ENCODE assay signal across 8 cellular contexts in genomic region chr14:30559638-30560071, GRCh38. TPM values are rescaled to one million over a fixed set of nuclear protein-coding genes. Genes with fewer than 3 reads are reported as not detected.
DNase-seq lines count a peak whose midpoint lies in the region; ATAC-seq and TF ChIP-seq lines count a peak whose summit lies in the region.

No MANE protein-coding gene starts in this region.

- no peaks in the 10 kb centered on the region for H3K9me3 Mint-ChIP-seq in CD4-positive, alpha-beta T cell

- POLR2A ChIA-PET in CD4-positive, alpha-beta T cell (lab: Charles Lee), result interaction anchor here (1.3 to 2.9 kb wide), 5 partner anchors 12 to 648 kb away, joined by 3 to 16 read pairs (median 4); partner anchors contain the start of genes HECTD1, SCFD1 and STRN3

- 0 to 2% methylated on average over 15 of the region's 16 CpGs for WGBS in gastroesophageal sphincter (ENCODE audit: low coverage in 1 of 2), 2 donors

- ATAC-seq in CD4-positive, alpha-beta T cell (ENCODE audit: poor library complexity), result peak; percentile 40
- ATAC-seq in GM21360 (IDR thresholded peaks at IDR 0.05; ENCODE audit: unreplicated experiment) (peak; percentile 15), gastroesophageal sphincter (no peak), GM21825 (IDR thresholded peaks at IDR 0.05; ENCODE audit: unreplicated experiment) (no peak)

- CTCF ChIA-PET in CD4-positive, alpha-beta T cell (lab: Charles Lee), result no interaction called here

- H3K9ac ChIP-seq in Loucy (ENCODE audit: low read depth, low read length, poor library complexity, severe bottlenecking) (peak overlapping the region; percentile 93), parathyroid adenoma (no peak overlapping the region)

- H3K79me2 ChIP-seq in Loucy (ENCODE audit: insufficient read depth, low read length) (peaks cover 57% of the 10 kb centered on the region), parathyroid adenoma (peaks cover 27% of the 10 kb centered on the region)

- H3K4me2 ChIP-seq in Loucy (ENCODE audit: low read depth, low read length, poor library complexity, severe bottlenecking) (peak overlapping the region; percentile 84), parathyroid adenoma (ENCODE audit: low read length) (peak overlapping the region; percentile 73)

- peak overlapping the region; percentile 96 for H3K27ac Mint-ChIP-seq in CD4-positive, alpha-beta T cell

- peak overlapping the region; percentile 86 for H3K4me3 ChIP-seq in Loucy (ENCODE audit: low read length, poor library complexity, severe bottlenecking)
- peak overlapping the region; percentile 56 to 74 for H3K4me3 ChIP-seq in gastroesophageal sphincter
- H3K4me3 ChIP-seq in parathyroid adenoma (ENCODE audit: low read depth, low read length), result peak overlapping the region; percentile 80

- H3K4me3 Mint-ChIP-seq in CD4-positive, alpha-beta T cell, result peak overlapping the region; percentile 100

- H3K27me3 ChIP-seq in CD4-positive, alpha-beta T cell (ENCODE audit: control insufficient read depth, insufficient read depth, low read length), result no peaks in the 10 kb centered on the region
- H3K27me3 ChIP-seq in Loucy (ENCODE audit: insufficient read depth, low read length, poor library complexity, severe bottlenecking) (no peaks in the 10 kb centered on the region), gastroesophageal sphincter (no peaks in the 10 kb centered on the region), parathyroid adenoma (ENCODE audit: control insufficient read depth, insufficient read depth, low read length) (no peaks in the 10 kb centered on the region)

- no peak for TF ChIP-seq EP300 in gastroesophageal sphincter (IDR thresholded peaks at IDR 0.05)

- no peak for TF ChIP-seq POLR2A in gastroesophageal sphincter (IDR thresholded peaks at IDR 0.05)

- peaks cover 46% of the 10 kb centered on the region for H4K20me1 ChIP-seq in Loucy (ENCODE audit: insufficient read depth, low read length, poor library complexity, severe bottlenecking)

- H3K4me1 Mint-ChIP-seq in CD4-positive, alpha-beta T cell (ENCODE audit: low read depth), result peaks cover 53% of the 10 kb centered on the region

- H3K9me3 ChIP-seq in CD4-positive, alpha-beta T cell (ENCODE audit: control insufficient read depth, low read length), result no peaks in the 10 kb centered on the region
- H3K9me3 ChIP-seq in Loucy (ENCODE audit: insufficient read depth, low read depth, low read length) (no peaks in the 10 kb centered on the region), gastroesophageal sphincter (no peaks in the 10 kb centered on the region), parathyroid adenoma (ENCODE audit: control insufficient read depth, low read length) (no peaks in the 10 kb centered on the region)

- TF ChIP-seq CTCF in CD4-positive, alpha-beta T cell (IDR thresholded peaks at IDR 0.05), result no peak
- TF ChIP-seq CTCF in Loucy (conservative IDR thresholded peaks at IDR 0.05; ENCODE audit: low read length) (no peak), VCaP (conservative IDR thresholded peaks at IDR 0.05) (no peak), gastroesophageal sphincter (IDR thresholded peaks at IDR 0.05) (no peak), parathyroid adenoma (IDR thresholded peaks at IDR 0.05) (no peak), GM13977 (IDR thresholded peaks at IDR 0.05; ENCODE audit: extremely low read depth, insufficient read depth, missing control alignments) (no peak)

- H3F3A ChIP-seq in Loucy (ENCODE audit: low read depth), result no peaks in the 10 kb centered on the region

- H3K36me3 ChIP-seq in Loucy (ENCODE audit: insufficient read depth, low read length) (no peaks in the 10 kb centered on the region), gastroesophageal sphincter (peaks cover 0 to 3% of the 10 kb centered on the region in 2 donors), parathyroid adenoma (ENCODE audit: control insufficient read depth, insufficient read depth, low read length) (no peaks in the 10 kb centered on the region)

- intact Hi-C loops in CD4-positive, alpha-beta T cell (cut with DNase I, micrococcal nuclease), result loop anchor here (2.0 to 5.0 kb wide), 3 partner anchors 63 to 468 kb away; partner anchors contain the start of genes AP4S1 (in 1 of the 2), SCFD1 (in 1 of the 2) and STRN3 (in 1 of the 2)

- H3K4me1 ChIP-seq in Loucy (ENCODE audit: insufficient read depth, low read length, poor library complexity, severe bottlenecking) (peaks cover 43% of the 10 kb centered on the region), gastroesophageal sphincter (peaks cover 0 to 25% (median 8%) of the 10 kb centered on the region in 3 donors), parathyroid adenoma (no peaks in the 10 kb centered on the region)

- H3K36me3 Mint-ChIP-seq in CD4-positive, alpha-beta T cell (ENCODE audit: low read depth), result peaks cover 35% of the 10 kb centered on the region

- no peaks in the 10 kb centered on the region for H3K27me3 Mint-ChIP-seq in CD4-positive, alpha-beta T cell

- in situ Hi-C loops in GM13977 (cut with MboI; ENCODE audit: low pct_unique_long_range_greater_than_20kb, low sequenced_read_pairs, unreplicated experiment), result no loop called here

- H3K27ac ChIP-seq in CD4-positive, alpha-beta T cell (ENCODE audit: low read depth, low read length), result peak overlapping the region; percentile 73
- peak overlapping the region; percentile 93 for H3K27ac ChIP-seq in VCaP
- H3K27ac ChIP-seq in gastroesophageal sphincter, result peak overlapping the region in 3 of 4 donors; percentile 81 to 85 (median 82)
- H3K27ac ChIP-seq in parathyroid adenoma, result no peak overlapping the region

- no peak for DNase-seq in CD4-positive, alpha-beta T cell
- no peak for DNase-seq in GM13977 (ENCODE audit: low spot score)

- peak overlapping the region; percentile 97 for H2AFZ ChIP-seq in Loucy (ENCODE audit: low read length)
- peak overlapping the region; percentile 80 for H2AFZ ChIP-seq in parathyroid adenoma

- H3K9me2 ChIP-seq in Loucy (replicated peaks; ENCODE audit: low read depth, low read length), result no peaks in the 10 kb centered on the region

RNA-seq across cellular contexts. Expression of gene G2E3, which starts 0.7 kb away (rescaled TPM):
- 10 to 100 TPM; 23.8 to 24.3 TPM for total RNA-seq in CD4-positive, alpha-beta T cell
- total RNA-seq in gastroesophageal sphincter, result 10 to 100 TPM in 3 of 4 donors, 1 to 10 TPM in 1; 9.3 to 14.5 (median 11.6) TPM

Comparison
In these comparisons a context has a peak if more than half of its experiments do, and no peak if none do; other contexts are left out.
1. ATAC-seq: peak in CD4-positive, alpha-beta T cell (single experiment) and GM21360 (single experiment); none in gastroesophageal sphincter (single experiment) and GM21825 (single experiment).
2. Peak in every context shown above with its lines, with median percentiles within 50 percentile points of each other: H3K4me3 ChIP-seq.